ENCODE assay signal across 11 cellular contexts in genomic region chr2:101900375-101900774, GRCh38.
DNase-seq lines count a peak whose midpoint lies in the region; ATAC-seq and TF ChIP-seq lines count a peak whose summit lies in the region.
"Had no signal": no experiment of that assay in that cellular context is flagged by ENCODE, and none has a peak within 500 bp of the region (broad histone marks: within the 10 kb centered on the region; RNA-seq: fewer than 3 reads in every experiment).

No MANE protein-coding gene starts in this region.

- H3K9me3 Mint-ChIP-seq in mesothelial cell of epicardium, result no peaks in the 10 kb centered on the region

- H3K9me3 ChIP-seq in HAP-1 (no peaks in the 10 kb centered on the region), gastroesophageal sphincter (peaks cover 0 to 16% (median 0%) of the 10 kb centered on the region in 3 donors)

- no peaks in the 10 kb centered on the region for H3K4me1 Mint-ChIP-seq in mesothelial cell of epicardium

- no peak overlapping the region for H3K4me3 ChIP-seq in HAP-1
- H3K4me3 ChIP-seq in gastroesophageal sphincter, result no peak overlapping the region

- H3K36me3 ChIP-seq in HAP-1 (replicated peaks) (no peaks in the 10 kb centered on the region), gastroesophageal sphincter (peaks cover 0 to 3% of the 10 kb centered on the region in 2 donors)

- ATAC-seq in GM19035 (IDR thresholded peaks at IDR 0.05; ENCODE audit: unreplicated experiment) (peak; percentile 74), HG02852 (IDR thresholded peaks at IDR 0.05; ENCODE audit: unreplicated experiment) (peak; percentile 82), gastroesophageal sphincter (no peak)

- TF ChIP-seq CTCF in mesothelial cell of epicardium (IDR thresholded peaks at IDR 0.05; ENCODE audit: unreplicated experiment) (no peak), gastroesophageal sphincter (IDR thresholded peaks at IDR 0.05) (no peak)

- H3K27me3 Mint-ChIP-seq in mesothelial cell of epicardium (ENCODE audit: low read depth), result no peaks in the 10 kb centered on the region

- H3K27ac ChIP-seq in gastroesophageal sphincter, result no peak overlapping the region
- H3K27ac ChIP-seq: HL-60, parathyroid adenoma had no signal

- H3K4me3 Mint-ChIP-seq in mesothelial cell of epicardium, result no peak overlapping the region

- H3K27ac Mint-ChIP-seq in mesothelial cell of epicardium, result no peak overlapping the region

- in situ Hi-C loops in HAP-1 (cut with MboI; ENCODE audit: low sequenced_read_pairs), result no loop called here

- H3K27me3 ChIP-seq in HAP-1 (ENCODE audit: low read depth) (no peaks in the 10 kb centered on the region), gastroesophageal sphincter (no peaks in the 10 kb centered on the region)

- no peak for TF ChIP-seq POLR2A in gastroesophageal sphincter (IDR thresholded peaks at IDR 0.05)

- DNase-seq in activated effector memory CD4-positive, alpha-beta T cell treated with Interleukin-2 at 50 U/mL for 16 hours, result peak; percentile 3
- peak; percentile 4 to 56 for DNase-seq in stimulated activated CD8-positive, alpha-beta memory T cell treated with anti-CD3 and anti-CD28 coated beads, Interleukin-15, amount 100 ng/mL, for 48 hours (ENCODE audit: low read depth in 2 of 2)
- DNase-seq in HAP-1 (ENCODE audit: low spot score in 2 of 2) (no peak), mesothelial cell of epicardium (ENCODE audit: low spot score in 2 of 2, unreplicated experiment in 2 of 2) (no peak)
- DNase-seq: cortex of kidney, NCI-H2171 had no signal

- no peak for TF ChIP-seq EP300 in gastroesophageal sphincter (IDR thresholded peaks at IDR 0.05)

- 80% methylated on average over 2 of the region's 9 CpGs; no CpG with 5 or more reads in 1 of the 2 donors for WGBS in gastroesophageal sphincter (ENCODE audit: low coverage in 1 of 2), 2 donors

- no peaks in the 10 kb centered on the region for H3K4me1 ChIP-seq in HAP-1
- H3K4me1 ChIP-seq in gastroesophageal sphincter, result no peaks in the 10 kb centered on the region
- H3K4me1 ChIP-seq: parathyroid adenoma had no signal

- H3K36me3 Mint-ChIP-seq in mesothelial cell of epicardium, result peaks cover 6% of the 10 kb centered on the region

Comparison
In these comparisons a context has a peak if more than half of its experiments do, and no peak if none do; other contexts are left out.
1. DNase-seq: peak in activated effector memory CD4-positive, alpha-beta T cell treated with Interleukin-2 at 50 U/mL for 16 hours (single experiment) and stimulated activated CD8-positive, alpha-beta memory T cell treated with anti-CD3 and anti-CD28 coated beads, Interleukin-15, amount 100 ng/mL, for 48 hours (2 of 2); none in HAP-1 (0 of 2) and mesothelial cell of epicardium (0 of 2).